ENCODE assay signal across 8 cellular contexts in genomic region chr5:132437604-132438275, GRCh38. TPM values are rescaled to one million over a fixed set of nuclear protein-coding genes. Genes with fewer than 3 reads are reported as not detected.
DNase-seq lines count a peak whose midpoint lies in the region; ATAC-seq and TF ChIP-seq lines count a peak whose summit lies in the region.

No MANE protein-coding gene starts in this region.

- H3K9me3 ChIP-seq in NT2/D1 (ENCODE audit: insufficient read depth, low read length) (no peaks in the 10 kb centered on the region), right atrium auricular region (no peaks in the 10 kb centered on the region)

- no peaks in the 10 kb centered on the region for H3K4me1 ChIP-seq in NT2/D1 (ENCODE audit: insufficient read depth, insufficient read length)
- peaks cover 0 to 58% of the 10 kb centered on the region in 2 donors for H3K4me1 ChIP-seq in right atrium auricular region

- no peak for TF ChIP-seq CTCF in right atrium auricular region (IDR thresholded peaks at IDR 0.05)

- H3K4me3 ChIP-seq in NT2/D1 (ENCODE audit: insufficient read length, low read depth) (no peak overlapping the region), right atrium auricular region (no peak overlapping the region)

- DNase-seq in NT2/D1 (ENCODE audit: low read depth, low spot score): peak; percentile 48
- peak; percentile 83 for DNase-seq in activated effector memory CD4-positive, alpha-beta T cell treated with anti-CD3 and anti-CD28 coated beads, Interleukin-2, amount 50 U/mL, for 16 hours
- DNase-seq in right atrium auricular region (ENCODE audit: low spot score): peak; percentile 84
- peak; percentile 76 for DNase-seq in stimulated activated CD4-positive, alpha-beta T cell treated with anti-CD3 and anti-CD28 coated beads, Interleukin-15, amount 100 ng/mL, for 24 hours
- no peak for DNase-seq in NCI-H146 (lab: John Stamatoyannopoulos, UW)
- no peak for DNase-seq in foreskin melanocyte

- H3K27me3 ChIP-seq in NT2/D1 (ENCODE audit: insufficient read depth, insufficient read length) (no peaks in the 10 kb centered on the region), right atrium auricular region (no peaks in the 10 kb centered on the region)

- H3K9ac ChIP-seq in NT2/D1 (ENCODE audit: insufficient read length, low read depth): no peak overlapping the region

- H3K36me3 ChIP-seq in NT2/D1 (ENCODE audit: insufficient read depth, insufficient read length, low read length): no peaks in the 10 kb centered on the region
- no peaks in the 10 kb centered on the region for H3K36me3 ChIP-seq in right atrium auricular region

- peak; percentile 69 for ATAC-seq in GM18508 (IDR thresholded peaks at IDR 0.05; ENCODE audit: insufficient read depth, unreplicated experiment)
- ATAC-seq in HG02678 (IDR thresholded peaks at IDR 0.05; ENCODE audit: unreplicated experiment): peak; percentile 76

- peak overlapping the region; percentile 71 to 77 for H3K27ac ChIP-seq in right atrium auricular region

RNA-seq across cellular contexts. Expression of gene IRF1, which starts 52.8 kb away (rescaled TPM):
- 10 to 100 TPM; 10.1 to 15.8 TPM for total RNA-seq in right atrium auricular region

Comparison
In these comparisons a context has a peak if more than half of its experiments do, and no peak if none do; other contexts are left out.
1. DNase-seq: peak in NT2/D1 (single experiment), activated effector memory CD4-positive, alpha-beta T cell treated with anti-CD3 and anti-CD28 coated beads, Interleukin-2, amount 50 U/mL, for 16 hours (single experiment), right atrium auricular region (single experiment) and stimulated activated CD4-positive, alpha-beta T cell treated with anti-CD3 and anti-CD28 coated beads, Interleukin-15, amount 100 ng/mL, for 24 hours (single experiment); none in NCI-H146 (single experiment) and foreskin melanocyte (single experiment).